ENCODE assay signal across 17 cellular contexts in the genomic region with DNA sequence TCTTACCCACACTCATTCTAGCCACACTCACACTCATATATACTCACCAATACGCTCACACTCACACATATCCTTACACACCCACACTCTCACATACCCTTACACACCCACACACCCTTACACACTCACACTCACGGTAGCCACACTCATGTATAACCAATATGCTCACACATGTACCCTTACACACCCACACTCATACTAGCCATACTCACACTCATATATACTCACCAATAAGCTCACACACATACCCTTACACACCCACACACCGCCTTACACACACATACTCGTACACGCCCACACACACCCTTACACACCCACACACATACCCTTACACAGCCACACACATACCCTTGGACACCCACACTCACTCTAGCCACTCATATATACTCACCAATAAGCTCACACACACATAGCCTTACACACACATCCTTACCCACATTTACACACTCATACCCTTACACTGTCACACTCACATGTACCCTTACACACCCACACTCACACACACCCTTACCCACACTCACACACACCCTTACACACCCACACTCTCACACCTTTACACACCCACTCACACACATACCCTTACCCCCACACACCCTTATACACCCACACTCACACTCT.
DNase-seq lines count a peak whose midpoint lies in the region; ATAC-seq, FAIRE-seq and TF ChIP-seq lines count a peak whose summit lies in the region.
"Had no signal": no experiment of that assay in that cellular context is flagged by ENCODE, and none has a peak within 500 bp of the region (broad histone marks: within the 10 kb centered on the region; RNA-seq: fewer than 3 reads in every experiment).

No MANE protein-coding gene starts in this region.

- no peak overlapping the region for H3K4me3 ChIP-seq in BLaER1 treated with 17β-estradiol and CSF1 and Interleukin-3, amounts not matched to agents 10 nM and 100 nM
- H3K4me3 ChIP-seq in HCT116 (replicated peaks in 1 of 2; ENCODE audit: low read depth in 1 of 2, low read length in 2 of 2): no peak overlapping the region
- no peak overlapping the region for H3K4me3 ChIP-seq in bronchial epithelial cell (ENCODE audit: low read depth, low read length)
- no peak overlapping the region for H3K4me3 ChIP-seq in sigmoid colon
- H3K4me3 ChIP-seq in kidney (ENCODE audit: low read length in 2 of 2): no peak overlapping the region
- H3K4me3 ChIP-seq: HAP-1, SK-N-MC had no signal

- H3K27me3 ChIP-seq in BLaER1 treated with 17β-estradiol and CSF1 and Interleukin-3, amounts not matched to agents 10 nM and 100 nM: no peaks in the 10 kb centered on the region
- H3K27me3 ChIP-seq in HCT116 (ENCODE audit: insufficient read depth, low read length) (no peaks in the 10 kb centered on the region), bronchial epithelial cell (ENCODE audit: control insufficient read depth, insufficient read depth, low read length) (no peaks in the 10 kb centered on the region), sigmoid colon (no peaks in the 10 kb centered on the region)

- BruUV-seq in HCT116 (replicated peaks; lab: Mats Ljungman, UMichigan): no TSS peak

- FAIRE-seq in bronchial epithelial cell (lab: Jason Lieb, UNC) (peak; percentile 36), kidney (lab: Jason Lieb, UNC) (no peak)

- no peak overlapping the region for H3K9ac ChIP-seq in BLaER1 treated with 17β-estradiol and CSF1 and Interleukin-3, amounts not matched to agents 10 nM and 100 nM
- H3K9ac ChIP-seq in HCT116 (ENCODE audit: low read length): no peak overlapping the region
- H3K9ac ChIP-seq in kidney (ENCODE audit: low read length in 2 of 2): no peak overlapping the region

- H3K36me3 ChIP-seq in BLaER1 treated with 17β-estradiol and CSF1 and Interleukin-3, amounts not matched to agents 10 nM and 100 nM: peaks cover 0 to 30% (median 0%) of the 10 kb centered on the region in 11 experiments; a peak in 6 of 22 replicates
- no peaks in the 10 kb centered on the region for H3K36me3 ChIP-seq in HCT116 (ENCODE audit: control insufficient read depth in 1 of 2, insufficient read depth in 2 of 2, low read length in 2 of 2)
- no peaks in the 10 kb centered on the region for H3K36me3 ChIP-seq in bronchial epithelial cell (ENCODE audit: control insufficient read depth, insufficient read depth, low read length)
- H3K36me3 ChIP-seq in sigmoid colon: no peaks in the 10 kb centered on the region
- peaks cover 0 to 17% of the 10 kb centered on the region in 2 donors for H3K36me3 ChIP-seq in kidney (ENCODE audit: control insufficient read depth in 1 of 2, insufficient read depth in 2 of 2, low read length in 2 of 2)
- H3K36me3 ChIP-seq: HAP-1 had no signal

- no peak for TF ChIP-seq RAD21 in HCT116 (IDR thresholded peaks at IDR 0.05; ENCODE audit: low read depth)

- H3K79me2 ChIP-seq in HCT116 (ENCODE audit: insufficient read depth, low read length): no peaks in the 10 kb centered on the region

- POLR2A ChIA-PET in HCT116 (lab: Charles Lee): no interaction called here

- 93 to 95% methylated on average over 4 to 5 of the region's 5 CpGs for WGBS in sigmoid colon, 2 donors

- H3K9me2 ChIP-seq in HCT116 (ENCODE audit: insufficient read depth): no peaks in the 10 kb centered on the region

- H3K4me2 ChIP-seq in BLaER1 treated with 17β-estradiol and CSF1 and Interleukin-3, amounts not matched to agents 10 nM and 100 nM: peak overlapping the region in 9 of 11 experiments; percentile 63 to 79 (median 74); a peak in 7 of 22 replicates
- no peak overlapping the region for H3K4me2 ChIP-seq in HCT116 (ENCODE audit: low read length)

- intact Hi-C loops in HCT116 (cut with micrococcal nuclease): no loop called here
- intact Hi-C loops in sigmoid colon (cut with DNase I): loop anchor here (10.0 kb wide), 1 partner anchor 624 kb away; no protein-coding TSS in a partner anchor
- intact Hi-C loops in kidney (cut with DNase I): no loop called here

- RAD21 ChIA-PET in HCT116 (lab: Charles Lee; ENCODE audit: low non-redundant PET in 1 of 2, low total read pairs in 2 of 2, uncharacterized antibody in 2 of 2, unreplicated experiment in 2 of 2): no interaction called here

- H2AFZ ChIP-seq in HCT116 (ENCODE audit: low read depth, low read length, poor library complexity, severe bottlenecking): no peak overlapping the region

- H4K20me1 ChIP-seq in BLaER1 treated with 17β-estradiol and CSF1 and Interleukin-3, amounts not matched to agents 10 nM and 100 nM: no peaks in the 10 kb centered on the region
- no peaks in the 10 kb centered on the region for H4K20me1 ChIP-seq in HCT116 (ENCODE audit: insufficient read depth)

- TF ChIP-seq POLR2A in HCT116 (IDR thresholded peaks at IDR 0.05; ENCODE audit: borderline replicate concordance, extremely low read depth, insufficient read depth, insufficient read length): no peak
- no peak for TF ChIP-seq POLR2A in sigmoid colon (IDR thresholded peaks at IDR 0.05)

- CTCF ChIA-PET in HCT116 (lab: Charles Lee): no interaction called here

- no peak for TF ChIP-seq EP300 in sigmoid colon (IDR thresholded peaks at IDR 0.05)

- ATAC-seq in HCT116: no peak

- H3K9me3 ChIP-seq in BLaER1 treated with 17β-estradiol and CSF1 and Interleukin-3, amounts not matched to agents 10 nM and 100 nM (replicated peaks in 1 of 11): no peaks in the 10 kb centered on the region
- no peaks in the 10 kb centered on the region for H3K9me3 ChIP-seq in HCT116 (ENCODE audit: control insufficient read depth in 1 of 2, insufficient read depth in 1 of 2, low read depth in 1 of 2, low read length in 2 of 2)
- H3K9me3 ChIP-seq in sigmoid colon: no peaks in the 10 kb centered on the region
- no peaks in the 10 kb centered on the region for H3K9me3 ChIP-seq in kidney (ENCODE audit: control insufficient read depth in 1 of 2, low read length in 2 of 2)
- H3K9me3 ChIP-seq: HAP-1 had no signal

- H3K27ac ChIP-seq in BLaER1 treated with 17β-estradiol and CSF1 and Interleukin-3, amounts not matched to agents 10 nM and 100 nM: no peak overlapping the region; a peak in 1 of 22 replicates
- H3K27ac ChIP-seq in HCT116 (ENCODE audit: low read depth, low read length) (peak overlapping the region; percentile 4; the same call in 1 of the 2 replicates), sigmoid colon (no peak overlapping the region), kidney (ENCODE audit: low read depth in 2 of 2, low read length in 2 of 2) (no peak overlapping the region)
- H3K27ac ChIP-seq: SK-N-MC had no signal

- DNase-seq in HCT116 (ENCODE audit: low read depth, low spot score) (no peak), bronchial epithelial cell (ENCODE audit: low read depth) (no peak), sigmoid colon (peak; percentile 7), kidney (no peak), NCI-H345 treated with DMSO at 0.1 percent for 48 hours (lab: John Stamatoyannopoulos, UW; ENCODE audit: unreplicated experiment) (no peak)
- no peak for DNase-seq in stimulated activated CD4-positive, alpha-beta T cell treated with anti-CD3 and anti-CD28 coated beads, Interleukin-12 subunit alpha, Interleukin-12 subunit beta, amount 100 ng/mL, for 4 hours
- DNase-seq: DMS 273 treated with DMSO at 0.1 percent for 48 hours, DND-41, MM.1S, NCI-H1105, NCI-H510A treated with DMSO at 0.1 percent for 48 hours, NCI-H774, OCI-M1, SHP77 had no signal

- TF ChIP-seq CTCF in HCT116 (IDR thresholded peaks at IDR 0.05 in 2 of 3, conservative IDR thresholded peaks at IDR 0.05 in 1 of 3; ENCODE audit: borderline replicate concordance in 1 of 3, insufficient read depth in 1 of 3, low read depth in 2 of 3, low read length in 2 of 3) (no peak), bronchial epithelial cell (IDR thresholded peaks at IDR 0.05; ENCODE audit: insufficient read depth, low read length, severe bottlenecking) (no peak), sigmoid colon (IDR thresholded peaks at IDR 0.05) (no peak), kidney (IDR thresholded peaks at IDR 0.05; ENCODE audit: borderline replicate concordance, extremely low read depth, insufficient read depth) (no peak)

- peaks cover 19 to 40% (median 35%) of the 10 kb centered on the region in 10 experiments for H3K4me1 ChIP-seq in BLaER1 treated with 17β-estradiol and CSF1 and Interleukin-3, amounts not matched to agents 10 nM and 100 nM
- no peaks in the 10 kb centered on the region for H3K4me1 ChIP-seq in HCT116 (ENCODE audit: control insufficient read depth in 1 of 2, insufficient read depth in 2 of 2, low read length in 2 of 2)
- H3K4me1 ChIP-seq in sigmoid colon: peaks cover 0 to 18% (median 13%) of the 10 kb centered on the region in 4 donors
- H3K4me1 ChIP-seq in kidney (ENCODE audit: control insufficient read depth in 1 of 2, insufficient read depth in 1 of 2, low read depth in 1 of 2, low read length in 2 of 2): peaks cover 0 to 5% of the 10 kb centered on the region in 2 donors
- H3K4me1 ChIP-seq: HAP-1 had no signal

TF ChIP-seq in HCT116, 20 proteins besides CTCF, POLR2A, EP300 and RAD21 (continues in another document):
- TF ChIP-seq CBX3 (IDR thresholded peaks at IDR 0.05; ENCODE audit: low read depth) (no peak), ZNF274 (IDR thresholded peaks at IDR 0.05; ENCODE audit: low read depth, low read length) (no peak), SIN3A (IDR thresholded peaks at IDR 0.05; ENCODE audit: low read depth) (no peak), ZFX (IDR thresholded peaks at IDR 0.05) (no peak), JUND (IDR thresholded peaks at IDR 0.05) (no peak)
- TF ChIP-seq, protein P1, sequence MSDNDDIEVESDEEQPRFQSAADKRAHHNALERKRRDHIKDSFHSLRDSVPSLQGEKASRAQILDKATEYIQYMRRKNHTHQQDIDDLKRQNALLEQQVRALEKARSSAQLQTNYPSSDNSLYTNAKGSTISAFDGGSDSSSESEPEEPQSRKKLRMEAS (IDR thresholded peaks at IDR 0.05): no peak
- TF ChIP-seq, protein P2, sequence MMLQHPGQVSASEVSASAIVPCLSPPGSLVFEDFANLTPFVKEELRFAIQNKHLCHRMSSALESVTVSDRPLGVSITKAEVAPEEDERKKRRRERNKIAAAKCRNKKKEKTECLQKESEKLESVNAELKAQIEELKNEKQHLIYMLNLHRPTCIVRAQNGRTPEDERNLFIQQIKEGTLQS (IDR thresholded peaks at IDR 0.05): no peak
- TF ChIP-seq, protein P3, sequence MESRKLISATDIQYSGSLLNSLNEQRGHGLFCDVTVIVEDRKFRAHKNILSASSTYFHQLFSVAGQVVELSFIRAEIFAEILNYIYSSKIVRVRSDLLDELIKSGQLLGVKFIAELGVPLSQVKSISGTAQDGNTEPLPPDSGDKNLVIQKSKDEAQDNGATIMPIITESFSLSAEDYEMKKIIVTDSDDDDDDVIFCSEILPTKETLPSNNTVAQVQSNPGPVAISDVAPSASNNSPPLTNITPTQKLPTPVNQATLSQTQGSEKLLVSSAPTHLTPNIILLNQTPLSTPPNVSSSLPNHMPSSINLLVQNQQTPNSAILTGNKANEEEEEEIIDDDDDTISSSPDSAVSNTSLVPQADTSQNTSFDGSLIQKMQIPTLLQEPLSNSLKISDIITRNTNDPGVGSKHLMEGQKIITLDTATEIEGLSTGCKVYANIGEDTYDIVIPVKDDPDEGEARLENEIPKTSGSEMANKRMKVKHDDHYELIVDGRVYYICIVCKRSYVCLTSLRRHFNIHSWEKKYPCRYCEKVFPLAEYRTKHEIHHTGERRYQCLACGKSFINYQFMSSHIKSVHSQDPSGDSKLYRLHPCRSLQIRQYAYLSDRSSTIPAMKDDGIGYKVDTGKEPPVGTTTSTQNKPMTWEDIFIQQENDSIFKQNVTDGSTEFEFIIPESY (IDR thresholded peaks at IDR 0.05; ENCODE audit: extremely low read depth, insufficient replicate concordance, low read length): no peak
